Comparison of ENCODE assay signal across 1 cellular context in the genomic region with DNA sequence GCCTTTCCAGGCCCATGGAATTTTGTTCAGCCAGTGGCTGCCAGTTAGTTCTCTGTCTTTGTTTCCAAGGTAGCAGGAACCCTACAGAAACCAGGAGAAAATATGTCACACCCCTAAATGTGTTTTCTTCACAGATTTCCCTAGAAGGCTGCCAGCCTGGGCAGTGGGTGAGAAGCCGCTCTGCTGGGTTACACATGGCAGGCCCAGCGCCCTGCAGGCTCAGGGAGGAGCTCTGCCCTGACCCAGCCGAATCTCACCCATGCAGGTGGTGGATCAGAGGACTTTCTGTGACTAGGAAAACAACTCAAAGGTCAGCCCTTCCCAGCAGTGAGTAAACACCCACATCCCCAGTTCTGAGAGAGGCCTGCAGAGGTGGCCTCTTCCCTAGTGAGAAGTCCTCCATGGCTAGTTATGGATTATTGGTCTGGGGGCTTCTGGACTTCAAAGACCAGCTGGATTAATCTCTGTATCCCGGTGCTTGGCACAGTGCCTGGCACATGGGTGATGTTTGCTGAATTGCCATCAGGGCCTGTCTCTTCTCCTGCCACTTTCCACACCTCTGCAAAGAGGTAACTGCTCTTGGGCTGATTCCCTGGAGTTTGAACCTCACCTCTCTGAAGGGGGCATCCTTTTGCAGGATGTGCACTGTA.
TF ChIP-seq lines count a peak whose summit lies in the region.

No MANE protein-coding gene starts in this region.

TF ChIP-seq in A549, 52 proteins besides CTCF, POLR2A, EP300 and RAD21 (continued from another document):
- no peak for TF ChIP-seq EHF (CRISPR knock-in tag; IDR thresholded peaks at IDR 0.05)
- no peak for TF ChIP-seq RARB (CRISPR knock-in tag; IDR thresholded peaks at IDR 0.05)
